13 cellular contexts compared by ENCODE assay signal in the genomic region with DNA sequence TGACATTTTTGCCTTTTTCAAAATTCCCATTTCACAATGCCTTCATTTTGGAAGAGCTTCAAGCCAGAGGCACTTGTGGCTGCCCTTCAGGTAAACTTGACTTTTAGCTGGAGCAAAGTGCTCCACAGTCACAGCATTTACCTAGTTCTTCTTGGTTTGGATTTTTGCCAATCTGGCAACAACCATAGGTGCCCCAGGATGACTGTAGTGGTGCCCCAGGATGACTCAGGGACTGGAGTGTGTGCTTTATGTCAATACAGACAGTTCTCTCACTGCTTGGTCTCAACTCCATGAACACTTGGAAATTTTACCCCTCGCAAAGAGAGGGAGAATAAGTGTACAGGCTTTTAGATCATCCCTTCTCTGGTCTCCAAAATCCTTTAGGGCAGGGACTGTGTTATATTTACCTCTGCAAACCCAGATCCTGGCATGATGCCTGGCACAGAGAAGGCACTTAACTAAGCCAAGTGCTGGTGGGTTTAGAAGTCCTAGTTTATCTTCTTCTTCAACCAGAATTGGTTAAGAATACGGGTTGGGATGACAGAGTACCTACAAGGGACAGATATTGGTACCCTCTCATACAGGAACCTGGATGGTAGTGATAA. TPM values are rescaled to one million over a fixed set of nuclear protein-coding genes. Genes with fewer than 3 reads are reported as not detected.
DNase-seq lines count a peak whose midpoint lies in the region; ATAC-seq and TF ChIP-seq lines count a peak whose summit lies in the region.
"Had no signal": no experiment of that assay in that cellular context is flagged by ENCODE, and none has a peak within 500 bp of the region (broad histone marks: within the 10 kb centered on the region; RNA-seq: fewer than 3 reads in every experiment).

No MANE protein-coding gene starts in this region.

- ATAC-seq in activated T-cell treated with anti-CD3 and anti-CD28 coated beads, Interleukin-2, amount 50 U/mL, for 72 hours (replicated peaks in 1 of 2) = peak; percentile 96 to 98
- ATAC-seq: gastrocnemius medialis had no signal

- no peaks in the 10 kb centered on the region for H3K36me3 ChIP-seq in stomach smooth muscle (ENCODE audit: control insufficient read depth in 2 of 2, insufficient read depth in 2 of 2, low read length in 2 of 2)
- no peaks in the 10 kb centered on the region for H3K36me3 ChIP-seq in smooth muscle cell (ENCODE audit: low read depth)
- H3K36me3 ChIP-seq: ascending aorta, gastrocnemius medialis had no signal

- no peaks in the 10 kb centered on the region for H3K36me3 Mint-ChIP-seq in activated T-cell treated with anti-CD3 and anti-CD28 coated beads, Interleukin-2, amount 50 U/mL, for 72 hours (ENCODE audit: insufficient read depth in 2 of 2)
- H3K36me3 Mint-ChIP-seq: IgD-negative memory B cell had no signal

- H3K9ac ChIP-seq in stomach smooth muscle (ENCODE audit: low read length in 2 of 2) (no peak overlapping the region), smooth muscle cell (ENCODE audit: low read depth) (no peak overlapping the region)

- no peak overlapping the region for H2AFZ ChIP-seq in smooth muscle cell (ENCODE audit: low read depth)

- H3K4me3 ChIP-seq in foreskin fibroblast (ENCODE audit: low read depth in 1 of 2, low read length in 2 of 2) = no peak overlapping the region
- H3K4me3 ChIP-seq in stomach smooth muscle (ENCODE audit: low read length in 2 of 2) = no peak overlapping the region
- H3K4me3 ChIP-seq in smooth muscle cell = no peak overlapping the region
- H3K4me3 ChIP-seq: ascending aorta, gastrocnemius medialis had no signal

- H3K4me1 ChIP-seq in stomach smooth muscle (ENCODE audit: control insufficient read depth, insufficient read depth, low read length) (peaks cover 9% of the 10 kb centered on the region), smooth muscle cell (ENCODE audit: low read depth) (no peaks in the 10 kb centered on the region)
- H3K4me1 ChIP-seq: ascending aorta had no signal

- peak; percentile 35 to 47 for DNase-seq in activated T-cell treated with anti-CD3 and anti-CD28 coated beads, Interleukin-2, amount 50 U/mL, for 72 hours
- no peak for DNase-seq in activated T-cell treated with anti-CD3 and anti-CD28 coated beads, Interleukin-2, amount 50 U/mL, for 48 hours
- DNase-seq in NCI-H69 (lab: John Stamatoyannopoulos, UW) (peak; percentile 52), foreskin fibroblast (peak; percentile 50 to 73), smooth muscle cell (lab: John Stamatoyannopoulos, UW; ENCODE audit: unreplicated experiment) (no peak), foreskin melanocyte (no peak), NCI-H446 (lab: John Stamatoyannopoulos, UW) (no peak)
- DNase-seq: activated CD4-positive, alpha-beta T cell treated with anti-CD3 and anti-CD28 coated beads, Interleukin-2, amount 10 ng/mL, durations not matched to agents 7 days and 5 days; gastrocnemius medialis; stimulated activated naive CD4-positive, alpha-beta T cell had no signal

- H3K27me3 Mint-ChIP-seq in activated T-cell treated with anti-CD3 and anti-CD28 coated beads, Interleukin-2, amount 50 U/mL, for 72 hours (ENCODE audit: low read depth) = peaks cover 12% of the 10 kb centered on the region

- H3K4me1 Mint-ChIP-seq in activated T-cell treated with anti-CD3 and anti-CD28 coated beads, Interleukin-2, amount 50 U/mL, for 72 hours (ENCODE audit: low read depth) = peaks cover 12% of the 10 kb centered on the region
- H3K4me1 Mint-ChIP-seq: activated CD4-positive, alpha-beta T cell treated with anti-CD3 and anti-CD28 coated beads, Interleukin-2, amount 10 ng/mL, durations not matched to agents 7 days and 5 days; IgD-negative memory B cell had no signal

- H4K20me1 ChIP-seq in smooth muscle cell (ENCODE audit: low read depth) = no peaks in the 10 kb centered on the region

- 61% methylated on average over 2 of the region's 2 CpGs for WGBS in smooth muscle cell (ENCODE audit: low lambda C conversion rate)

- TF ChIP-seq CTCF in foreskin fibroblast (IDR thresholded peaks at IDR 0.05; ENCODE audit: low read depth, low read length) = no peak
- TF ChIP-seq CTCF in smooth muscle cell (IDR thresholded peaks at IDR 0.05; ENCODE audit: borderline replicate concordance, insufficient read depth, poor library complexity, severe bottlenecking) = no peak

- H3F3A ChIP-seq in smooth muscle cell (ENCODE audit: low read depth) = no peaks in the 10 kb centered on the region

- H3K4me3 Mint-ChIP-seq in activated T-cell treated with anti-CD3 and anti-CD28 coated beads, Interleukin-2, amount 50 U/mL, for 72 hours = no peak overlapping the region
- H3K4me3 Mint-ChIP-seq: activated CD4-positive, alpha-beta T cell treated with anti-CD3 and anti-CD28 coated beads, Interleukin-2, amount 10 ng/mL, durations not matched to agents 7 days and 5 days; IgD-negative memory B cell had no signal

- H3K9me3 ChIP-seq in stomach smooth muscle (ENCODE audit: control insufficient read depth in 2 of 2, low read length in 2 of 2) (no peaks in the 10 kb centered on the region), smooth muscle cell (replicated peaks; ENCODE audit: low read depth) (no peaks in the 10 kb centered on the region)
- H3K9me3 ChIP-seq: ascending aorta, gastrocnemius medialis had no signal

- no peak overlapping the region for H3K4me2 ChIP-seq in smooth muscle cell

- H3K27ac ChIP-seq in stomach smooth muscle (ENCODE audit: low read length) = peak overlapping the region; percentile 18
- no peak overlapping the region for H3K27ac ChIP-seq in smooth muscle cell (ENCODE audit: low read depth)
- H3K27ac ChIP-seq: ascending aorta, gastrocnemius medialis had no signal

- no peak overlapping the region for H3K27ac Mint-ChIP-seq in activated T-cell treated with anti-CD3 and anti-CD28 coated beads, Interleukin-2, amount 50 U/mL, for 72 hours
- H3K27ac Mint-ChIP-seq: activated CD4-positive, alpha-beta T cell treated with anti-CD3 and anti-CD28 coated beads, Interleukin-2, amount 10 ng/mL, durations not matched to agents 7 days and 5 days; IgD-negative memory B cell had no signal

- H3K79me2 ChIP-seq in smooth muscle cell (ENCODE audit: low read depth) = no peaks in the 10 kb centered on the region

- no peaks in the 10 kb centered on the region for H3K9me3 Mint-ChIP-seq in activated T-cell treated with anti-CD3 and anti-CD28 coated beads, Interleukin-2, amount 50 U/mL, for 72 hours
- H3K9me3 Mint-ChIP-seq: activated CD4-positive, alpha-beta T cell treated with anti-CD3 and anti-CD28 coated beads, Interleukin-2, amount 10 ng/mL, durations not matched to agents 7 days and 5 days; IgD-negative memory B cell had no signal

- H3K27me3 ChIP-seq in stomach smooth muscle (ENCODE audit: control insufficient read depth in 1 of 2, insufficient read depth in 2 of 2, low read length in 2 of 2) (no peaks in the 10 kb centered on the region), smooth muscle cell (ENCODE audit: low read depth) (peaks cover 25% of the 10 kb centered on the region)
- H3K27me3 ChIP-seq: ascending aorta, gastrocnemius medialis had no signal

RNA-seq across cellular contexts. Expression of a gene that starts 15.3 kb away (rescaled TPM):
- 10 to 100 TPM; 38.0 to 46.5 TPM for total RNA-seq in activated T-cell treated with anti-CD3 and anti-CD28 coated beads, Interleukin-2, amount 50 U/mL, for 72 hours
- 26.2 and 28.3 TPM in 2 replicates for total RNA-seq in smooth muscle cell
- polyA plus RNA-seq in smooth muscle cell = 7.2 and 9.7 TPM in 2 replicates

Comparison
In these comparisons a context has a peak if more than half of its experiments do, and no peak if none do; other contexts are left out.
1. DNase-seq: peak in activated T-cell treated with anti-CD3 and anti-CD28 coated beads, Interleukin-2, amount 50 U/mL, for 72 hours (2 of 2), NCI-H69 (single experiment) and foreskin fibroblast (2 of 2); none in activated T-cell treated with anti-CD3 and anti-CD28 coated beads, Interleukin-2, amount 50 U/mL, for 48 hours (0 of 2), smooth muscle cell (single experiment), foreskin melanocyte (single experiment) and NCI-H446 (0 of 2).